ENCODE assay signal across 8 cellular contexts in genomic region chr2:149587950-149588487, GRCh38. TPM values are rescaled to one million over a fixed set of nuclear protein-coding genes. Genes with fewer than 3 reads are reported as not detected.
DNase-seq lines count a peak whose midpoint lies in the region; ATAC-seq and TF ChIP-seq lines count a peak whose summit lies in the region.

No MANE protein-coding gene starts in this region.

- H3K36me3 Mint-ChIP-seq in activated naive CD4-positive, alpha-beta T cell treated with anti-CD3 and anti-CD28 coated beads, Interleukin-2, amount 50 U/mL, for 72 hours = peaks cover 17 to 30% of the 10 kb centered on the region in 2 donors

- no peak for TF ChIP-seq RAD21 in liver (IDR thresholded peaks at IDR 0.05)

- no peaks in the 10 kb centered on the region for H3K27me3 ChIP-seq in heart left ventricle
- no peaks in the 10 kb centered on the region for H3K27me3 ChIP-seq in liver (ENCODE audit: control insufficient read depth in 4 of 4, insufficient read depth in 4 of 4, low read length in 3 of 4)

- peak overlapping the region; percentile 84 to 98 (median 96) for H3K27ac ChIP-seq in heart left ventricle
- peak overlapping the region; percentile 97 to 98 for H3K27ac ChIP-seq in liver (ENCODE audit: low read depth in 1 of 2, low read length in 2 of 2)
- H3K27ac ChIP-seq in urinary bladder (ENCODE audit: low read depth) = peak overlapping the region; percentile 91

- H3K9me3 ChIP-seq in heart left ventricle (no peaks in the 10 kb centered on the region), liver (ENCODE audit: control insufficient read depth in 4 of 4, low read length in 3 of 4) (no peaks in the 10 kb centered on the region)

- no peak for TF ChIP-seq POLR2A in heart left ventricle (IDR thresholded peaks at IDR 0.05)

- peaks cover 4 to 45% (median 31%) of the 10 kb centered on the region in 12 donors for H3K4me1 ChIP-seq in heart left ventricle
- peaks cover 6 to 46% (median 24%) of the 10 kb centered on the region in 4 donors for H3K4me1 ChIP-seq in liver (ENCODE audit: control insufficient read depth in 4 of 4, insufficient read depth in 4 of 4, low read length in 3 of 4)
- no peaks in the 10 kb centered on the region for H3K4me1 ChIP-seq in urinary bladder (ENCODE audit: insufficient read depth)

- peaks cover 0 to 25% (median 12%) of the 10 kb centered on the region in 9 donors for H3K36me3 ChIP-seq in heart left ventricle
- peaks cover 0 to 6% (median under 1%) of the 10 kb centered on the region in 4 donors for H3K36me3 ChIP-seq in liver (ENCODE audit: control insufficient read depth in 4 of 4, insufficient read depth in 3 of 4, low read depth in 1 of 4, low read length in 3 of 4)
- peaks cover 3% of the 10 kb centered on the region for H3K36me3 ChIP-seq in urinary bladder (ENCODE audit: insufficient read depth)

- peak overlapping the region; percentile 3 to 99 for H3K27ac Mint-ChIP-seq in activated naive CD4-positive, alpha-beta T cell treated with anti-CD3 and anti-CD28 coated beads, Interleukin-2, amount 50 U/mL, for 72 hours

- 54 to 58% (median 55%) methylated on average over 10 of the region's 10 CpGs for WGBS in heart left ventricle, 4 donors
- 37% methylated on average over 10 of the region's 10 CpGs for WGBS in liver
- 52% methylated on average over 10 of the region's 10 CpGs for WGBS in urinary bladder

- H3K4me3 ChIP-seq in heart left ventricle = peak overlapping the region; percentile 58 to 92 (median 81)
- H3K4me3 ChIP-seq in liver (ENCODE audit: low read depth in 1 of 3, low read length in 3 of 3) = peak overlapping the region; percentile 82 to 96 (median 92)
- H3K4me3 ChIP-seq in urinary bladder (ENCODE audit: low read depth, low read length) = peak overlapping the region; percentile 64

- ATAC-seq in heart left ventricle (no peak), left ventricle myocardium superior (no peak), HG03135 (IDR thresholded peaks at IDR 0.05; ENCODE audit: unreplicated experiment) (peak; percentile 26), HG02840 (IDR thresholded peaks at IDR 0.05; ENCODE audit: low FRiP score, unreplicated experiment) (no peak)
- no peak for ATAC-seq in activated naive CD4-positive, alpha-beta T cell treated with anti-CD3 and anti-CD28 coated beads, Interleukin-2, amount 50 U/mL, for 72 hours

- intact Hi-C loops in heart left ventricle (cut with DNase I) = loop anchor here in 1 of 10 donors (10.0 kb wide), 2 partner anchors 1563 to 1827 kb away; partner anchors contain the start of genes MBD5 and ORC4
- intact Hi-C loops in left ventricle myocardium superior (cut with micrococcal nuclease) = no loop called here

- no peak for DNase-seq in heart left ventricle
- no peak for DNase-seq in left ventricle myocardium superior
- DNase-seq in activated naive CD4-positive, alpha-beta T cell treated with anti-CD3 and anti-CD28 coated beads, Interleukin-2, amount 50 U/mL, for 72 hours (ENCODE audit: low spot score in 2 of 2) = no peak
- no peak for DNase-seq in NCI-H1092 (lab: John Stamatoyannopoulos, UW)

- H3K9me3 Mint-ChIP-seq in activated naive CD4-positive, alpha-beta T cell treated with anti-CD3 and anti-CD28 coated beads, Interleukin-2, amount 50 U/mL, for 72 hours = no peaks in the 10 kb centered on the region

- peak overlapping the region in 1 of 2 donors; percentile 65 for H3K9ac ChIP-seq in liver (ENCODE audit: low read depth in 1 of 2, low read length in 2 of 2)

- no peak for TF ChIP-seq CTCF in heart left ventricle (IDR thresholded peaks at IDR 0.05)
- TF ChIP-seq CTCF in liver (IDR thresholded peaks at IDR 0.05; ENCODE audit: low read depth, low read length, missing input control) = no peak

TF ChIP-seq in liver, 16 proteins besides CTCF, POLR2A, EP300 and RAD21:
- no peak for TF ChIP-seq EGR1 (IDR thresholded peaks at IDR 0.05; ENCODE audit: low read depth in 2 of 2)
- TF ChIP-seq ATF3 (IDR thresholded peaks at IDR 0.05) = no peak
- no peak for TF ChIP-seq ZBTB33 (IDR thresholded peaks at IDR 0.05)
- no peak for TF ChIP-seq JUND (IDR thresholded peaks at IDR 0.05)
- no peak for TF ChIP-seq NR2F2 (IDR thresholded peaks at IDR 0.05)

RNA-seq across cellular contexts. Expression of gene MMADHC, which starts 0.4 kb away (rescaled TPM):
- total RNA-seq in heart left ventricle (100 to 1,000 TPM in 8 of 9 donors, 10 to 100 TPM in 1; 66.6 to 130 (median 117) TPM), left ventricle myocardium superior (113 TPM), liver (10 to 100 TPM; 79.7 to 97.5 TPM), urinary bladder (140 TPM)
- polyA plus RNA-seq in heart left ventricle (100 to 1,000 TPM in 1 of 2 donors, 10 to 100 TPM in 1; 34.0 to 152 TPM), liver (10 to 100 TPM; 67.8 to 96.3 TPM), urinary bladder (88.5 TPM)
- total RNA-seq in activated naive CD4-positive, alpha-beta T cell treated with anti-CD3 and anti-CD28 coated beads, Interleukin-2, amount 50 U/mL, for 72 hours = 100 to 1,000 TPM; 112 to 167 TPM
